8 cellular contexts compared by ENCODE assay signal in genomic region chr3:197554196-197554561, GRCh38. TPM values are rescaled to one million over a fixed set of nuclear protein-coding genes. Genes with fewer than 3 reads are reported as not detected.
DNase-seq lines count a peak whose midpoint lies in the region; ATAC-seq and TF ChIP-seq lines count a peak whose summit lies in the region.

No MANE protein-coding gene starts in this region.

- DNase-seq in activated CD8-positive, alpha-beta memory T cell treated with anti-CD3 and anti-CD28 coated beads, Interleukin-2, amount 10 ng/mL, durations not matched to agents 7 days and 5 days: no peak
- no peak for DNase-seq in activated CD8-positive, alpha-beta memory T cell treated with anti-CD3 and anti-CD28 coated beads, Interleukin-2, amount 50 U/mL, for 4 hours
- DNase-seq in OCI-LY7 (ENCODE audit: low spot score) (peak; percentile 25), NCI-H510A treated with DMSO at 0.1 percent for 48 hours (lab: John Stamatoyannopoulos, UW) (no peak), mucosa of gallbladder (ENCODE audit: low spot score) (no peak), UCSD-AML1 (lab: John Stamatoyannopoulos, UW; ENCODE audit: unreplicated experiment) (no peak)

- CTCF ChIA-PET in activated CD8-positive, alpha-beta memory T cell treated with anti-CD3 and anti-CD28 coated beads, Interleukin-2, amount 10 ng/mL, durations not matched to agents 7 days and 5 days (lab: Charles Lee): interaction anchor here (0.8 to 1.0 kb wide), 2 partner anchors 45 to 78 kb away, joined by 3 read pairs; no protein-coding TSS in a partner anchor
- CTCF ChIA-PET in OCI-LY7 (lab: Charles Lee; ENCODE audit: unreplicated experiment): no interaction called here

- peak overlapping the region; percentile 44 for H3K27ac ChIP-seq in OCI-LY7 (ENCODE audit: low read depth, low read length, poor library complexity, severe bottlenecking)
- peak overlapping the region; percentile 94 to 98 for H3K27ac ChIP-seq in esophagus (ENCODE audit: low read depth in 2 of 2, low read length in 1 of 2)
- H3K27ac ChIP-seq in rectal smooth muscle tissue (ENCODE audit: low read depth, low read length): peak overlapping the region; percentile 89

- H3K27me3 Mint-ChIP-seq in activated CD8-positive, alpha-beta memory T cell treated with anti-CD3 and anti-CD28 coated beads, Interleukin-2, amount 10 ng/mL, durations not matched to agents 7 days and 5 days: peaks cover 15% of the 10 kb centered on the region

- H3K9ac ChIP-seq in rectal smooth muscle tissue (ENCODE audit: low read length): peak overlapping the region; percentile 29

- H3K36me3 Mint-ChIP-seq in activated CD8-positive, alpha-beta memory T cell treated with anti-CD3 and anti-CD28 coated beads, Interleukin-2, amount 10 ng/mL, durations not matched to agents 7 days and 5 days: peaks cover 13% of the 10 kb centered on the region

- peak overlapping the region; percentile 91 for H3K4me2 ChIP-seq in OCI-LY7 (ENCODE audit: low read length)

- H2AFZ ChIP-seq in OCI-LY7 (ENCODE audit: low read length): peak overlapping the region; percentile 92

- BruUV-seq in OCI-LY7 (replicated peaks; lab: Mats Ljungman, UMichigan): no TSS peak

- no peaks in the 10 kb centered on the region for H3K9me2 ChIP-seq in OCI-LY7 (ENCODE audit: insufficient read depth, low read length)

- H4K20me1 ChIP-seq in OCI-LY7 (ENCODE audit: insufficient read depth, low read length): no peaks in the 10 kb centered on the region

- WGBS in esophagus, 2 donors: 25 to 26% methylated on average over 10 of the region's 10 CpGs

- no peak for TF ChIP-seq CTCF in OCI-LY7 (conservative IDR thresholded peaks at IDR 0.05; ENCODE audit: low read length)

- intact Hi-C loops in OCI-LY7 (cut with micrococcal nuclease; ENCODE audit: unreplicated experiment): no loop called here

- no peaks in the 10 kb centered on the region for H3K9me3 ChIP-seq in OCI-LY7 (ENCODE audit: low read length)
- H3K9me3 ChIP-seq in esophagus (ENCODE audit: control insufficient read depth in 2 of 2, insufficient read depth in 1 of 2, low read depth in 1 of 2, low read length in 1 of 2): no peaks in the 10 kb centered on the region

- peak overlapping the region; percentile 74 for H3K4me3 ChIP-seq in OCI-LY7 (ENCODE audit: low read depth, low read length, poor library complexity, severe bottlenecking)
- peak overlapping the region; percentile 53 to 92 for H3K4me3 ChIP-seq in esophagus (ENCODE audit: low read depth in 1 of 2, low read length in 2 of 2)
- H3K4me3 ChIP-seq in rectal smooth muscle tissue (ENCODE audit: low read length): peak overlapping the region; percentile 80

- peaks cover 20% of the 10 kb centered on the region for H3K4me1 ChIP-seq in OCI-LY7 (ENCODE audit: insufficient read depth, low read length, poor library complexity, severe bottlenecking)
- H3K4me1 ChIP-seq in esophagus (ENCODE audit: control insufficient read depth in 2 of 2, insufficient read depth in 2 of 2, low read length in 1 of 2): peaks cover 4 to 13% of the 10 kb centered on the region in 2 donors
- H3K4me1 ChIP-seq in rectal smooth muscle tissue (ENCODE audit: control insufficient read depth, insufficient read depth, low read length): peaks cover 6% of the 10 kb centered on the region

- H3K36me3 ChIP-seq in OCI-LY7 (ENCODE audit: insufficient read depth, low read length): no peaks in the 10 kb centered on the region
- H3K36me3 ChIP-seq in esophagus (ENCODE audit: control insufficient read depth in 2 of 2, insufficient read depth in 2 of 2, low read length in 1 of 2): no peaks in the 10 kb centered on the region
- H3K36me3 ChIP-seq in rectal smooth muscle tissue (ENCODE audit: control insufficient read depth, insufficient read depth, low read length): no peaks in the 10 kb centered on the region

- peak overlapping the region; percentile 92 for H3K27ac Mint-ChIP-seq in activated CD8-positive, alpha-beta memory T cell treated with anti-CD3 and anti-CD28 coated beads, Interleukin-2, amount 10 ng/mL, durations not matched to agents 7 days and 5 days

- peaks cover 14% of the 10 kb centered on the region for H3K4me1 Mint-ChIP-seq in activated CD8-positive, alpha-beta memory T cell treated with anti-CD3 and anti-CD28 coated beads, Interleukin-2, amount 10 ng/mL, durations not matched to agents 7 days and 5 days

- POLR2A ChIA-PET in OCI-LY7 (lab: Charles Lee): interaction anchor here (1.0 kb wide), 2 partner anchors 13 to 396 kb away, joined by 3 to 6 read pairs; no protein-coding TSS in a partner anchor

- H3K4me3 Mint-ChIP-seq in activated CD8-positive, alpha-beta memory T cell treated with anti-CD3 and anti-CD28 coated beads, Interleukin-2, amount 10 ng/mL, durations not matched to agents 7 days and 5 days: peak overlapping the region; percentile 83

- no peaks in the 10 kb centered on the region; the same call in 1 of the 2 replicates for H3K79me2 ChIP-seq in OCI-LY7 (ENCODE audit: insufficient read depth, low read depth, low read length)

- no peak for ATAC-seq in activated CD8-positive, alpha-beta memory T cell treated with anti-CD3 and anti-CD28 coated beads, Interleukin-2, amount 10 ng/mL, durations not matched to agents 7 days and 5 days

- no peaks in the 10 kb centered on the region for H3K9me3 Mint-ChIP-seq in activated CD8-positive, alpha-beta memory T cell treated with anti-CD3 and anti-CD28 coated beads, Interleukin-2, amount 10 ng/mL, durations not matched to agents 7 days and 5 days (ENCODE audit: low read depth)

- H3K27me3 ChIP-seq in esophagus (ENCODE audit: control insufficient read depth in 1 of 2, insufficient read depth in 2 of 2, low read length in 2 of 2) (no peaks in the 10 kb centered on the region), rectal smooth muscle tissue (ENCODE audit: control insufficient read depth, insufficient read depth, low read length) (no peaks in the 10 kb centered on the region)

RNA-seq across cellular contexts. Expression of gene BDH1, which starts 1.6 kb away (rescaled TPM):
- 10 to 100 TPM; 75.8 to 80.9 TPM for total RNA-seq in activated CD8-positive, alpha-beta memory T cell treated with anti-CD3 and anti-CD28 coated beads, Interleukin-2, amount 10 ng/mL, durations not matched to agents 7 days and 5 days
- 14.1 TPM in 2 replicates for total RNA-seq in OCI-LY7 (2014; rRNA removed; shearing (Covaris generic))
- 14.5 and 16.0 TPM in 2 replicates for total RNA-seq in OCI-LY7 (2022)
- 10 to 100 TPM; 49.5 to 59.9 TPM for polyA plus RNA-seq in esophagus
- 62.8 TPM for total RNA-seq in mucosa of gallbladder

Comparison
In these comparisons a context has a peak if more than half of its experiments do, and no peak if none do; other contexts are left out.
1. H3K27ac ChIP-seq: peak in every context shown above with its lines; median percentile 96 in esophagus; 89 in rectal smooth muscle tissue; 44 in OCI-LY7.